In the genomic region with DNA sequence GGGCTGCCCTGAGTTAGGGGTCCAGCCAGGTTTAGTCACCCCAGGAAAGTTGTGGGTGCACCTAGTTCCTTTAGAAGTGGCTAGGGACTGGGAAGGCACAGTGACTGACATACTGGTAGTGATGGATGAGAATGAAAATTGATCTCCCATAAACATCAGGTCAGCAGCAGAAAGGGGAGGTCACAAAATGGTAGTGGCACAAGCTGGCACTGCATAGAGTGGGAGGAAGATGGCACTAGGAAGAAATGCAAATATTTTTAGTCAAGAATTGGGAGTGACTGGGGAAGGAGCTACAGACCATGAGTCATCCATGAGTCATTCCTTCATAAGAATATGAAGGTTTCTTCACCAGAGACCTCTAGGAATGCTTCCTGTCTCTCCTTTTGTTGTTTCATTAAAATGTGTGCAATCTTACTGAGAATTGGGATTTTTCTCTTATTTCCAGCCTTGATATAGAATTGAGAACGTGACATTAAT, we compare ENCODE assay signal across 8 cellular contexts.
DNase-seq lines count a peak whose midpoint lies in the region; ATAC-seq and TF ChIP-seq lines count a peak whose summit lies in the region.

No MANE protein-coding gene starts in this region.

- no peaks in the 10 kb centered on the region for H3K27me3 ChIP-seq in PC-9 (ENCODE audit: insufficient read depth, low read depth)

- H3K4me3 ChIP-seq in PC-9 = no peak overlapping the region

- peak overlapping the region; percentile 93 for H3K27ac ChIP-seq in PC-9

- peak overlapping the region; percentile 32 for H3K4me2 ChIP-seq in PC-9

- no peaks in the 10 kb centered on the region for H3K79me2 ChIP-seq in PC-9 (ENCODE audit: low read depth)

- peaks cover 44% of the 10 kb centered on the region for H3F3A ChIP-seq in PC-9 (ENCODE audit: insufficient read depth, low read depth)

- intact Hi-C loops in PC-9 (cut with micrococcal nuclease; ENCODE audit: unreplicated experiment) = loop anchor here (2.0 to 10.0 kb wide), 5 partner anchors 93 to 1013 kb away; a partner anchor contains a TSS

- H4K20me1 ChIP-seq in PC-9 (ENCODE audit: insufficient read depth) = no peaks in the 10 kb centered on the region

- no peak for TF ChIP-seq CTCF in PC-9 (conservative IDR thresholded peaks at IDR 0.05)

- no peak for ATAC-seq in HG03378 (IDR thresholded peaks at IDR 0.05; ENCODE audit: unreplicated experiment)
- ATAC-seq in GM18867 (IDR thresholded peaks at IDR 0.05; ENCODE audit: unreplicated experiment) = no peak

- DNase-seq in GM03348 (ENCODE audit: low spot score) (peak; percentile 90), PC-9 (peak; percentile 50 to 92), dermis blood vessel endothelial cell (peak; percentile 60), pulmonary artery endothelial cell (ENCODE audit: low read depth, low spot score) (peak; percentile 60), NCI-H1092 (lab: John Stamatoyannopoulos, UW) (no peak), inferior parietal cortex (ENCODE audit: extremely low spot score) (no peak)

- H3K4me1 ChIP-seq in PC-9 (replicated peaks; ENCODE audit: insufficient read depth) = peaks cover 63% of the 10 kb centered on the region

- no peaks in the 10 kb centered on the region for H3K9me2 ChIP-seq in PC-9 (ENCODE audit: insufficient read depth)

- no TSS peak for BruUV-seq in PC-9 (replicated peaks; lab: Mats Ljungman, UMichigan)

- POLR2A ChIA-PET in PC-9 (lab: Charles Lee; ENCODE audit: unreplicated experiment) = interaction anchor here (0.5 to 0.7 kb wide), 5 partner anchors 196 to 1040 kb away, joined by 4 to 10 read pairs (median 6); no protein-coding TSS in a partner anchor

- CTCF ChIA-PET in PC-9 (lab: Charles Lee) = interaction anchor here (0.8 kb wide), 1 partner anchor 207 kb away, joined by 3 read pairs; no protein-coding TSS in a partner anchor

- H3K9me3 ChIP-seq in PC-9 (ENCODE audit: insufficient read depth, low read depth) = peaks cover 20% of the 10 kb centered on the region

- no peak overlapping the region for H2AFZ ChIP-seq in PC-9

- H3K36me3 ChIP-seq in PC-9 (ENCODE audit: low read depth) = no peaks in the 10 kb centered on the region

Comparison
In these comparisons a context has a peak if more than half of its experiments do, and no peak if none do; other contexts are left out.
1. DNase-seq: peak in GM03348 (single experiment), PC-9 (2 of 2), dermis blood vessel endothelial cell (single experiment) and pulmonary artery endothelial cell (single experiment); none in NCI-H1092 (single experiment) and inferior parietal cortex (single experiment).